Comparison of ENCODE assay signal across 17 cellular contexts in the genomic region with DNA sequence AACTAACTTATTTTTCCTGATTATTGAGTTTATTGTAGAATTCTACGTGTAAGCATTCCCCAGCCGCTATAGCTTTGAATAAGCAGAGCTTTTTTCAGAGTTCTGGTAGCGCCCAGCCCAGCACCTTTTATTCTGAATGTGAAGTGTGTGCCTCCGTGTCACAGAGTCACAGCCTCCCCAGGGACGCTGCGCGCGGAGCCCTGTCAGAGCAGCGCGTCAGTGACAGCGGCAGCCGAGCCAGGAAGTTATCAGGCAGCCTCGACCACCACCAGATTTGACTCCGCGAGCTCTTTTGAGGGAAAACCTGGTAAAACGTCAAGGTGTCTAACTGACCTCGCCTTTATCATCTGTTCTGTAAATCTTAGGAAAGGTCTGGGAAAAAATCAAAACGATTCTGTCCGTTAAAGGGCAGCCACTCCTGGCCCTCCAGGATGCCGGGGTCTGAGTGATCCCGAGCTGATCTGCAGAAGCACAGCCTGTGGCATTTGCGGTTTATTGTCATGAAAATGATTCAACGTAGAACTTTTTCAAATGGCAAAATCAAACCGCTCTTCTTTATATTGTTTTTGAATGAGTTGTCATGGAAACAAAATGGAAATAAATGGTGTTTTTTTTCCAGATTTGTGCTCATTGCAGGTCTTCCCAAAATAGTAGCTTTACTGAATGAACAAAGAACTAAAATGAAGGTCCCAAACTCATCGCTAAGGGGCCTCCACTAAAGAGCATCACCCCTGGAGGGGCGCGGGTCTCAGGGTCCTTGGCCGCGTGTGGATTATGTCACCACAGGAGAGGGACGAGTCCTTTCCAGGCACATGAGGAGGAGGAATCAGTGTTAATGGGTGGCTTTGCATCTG. TPM values are rescaled to one million over a fixed set of nuclear protein-coding genes. Genes with fewer than 3 reads are reported as not detected.
DNase-seq lines count a peak whose midpoint lies in the region; ATAC-seq, FAIRE-seq and TF ChIP-seq lines count a peak whose summit lies in the region.
"Had no signal": no experiment of that assay in that cellular context is flagged by ENCODE, and none has a peak within 500 bp of the region (broad histone marks: within the 10 kb centered on the region; RNA-seq: fewer than 3 reads in every experiment).

No MANE protein-coding gene starts in this region.

- DNase-seq in activated CD4-positive, alpha-beta T cell treated with anti-CD3 and anti-CD28 coated beads, Interleukin-2, amount 10 ng/mL, durations not matched to agents 24 days and 14 days = no peak
- DNase-seq in activated CD4-positive, alpha-beta T cell treated with anti-CD3 and anti-CD28 coated beads, Interleukin-2, amount 50 U/mL, for 4 hours = no peak
- peak; percentile 45 for DNase-seq in glutamatergic neuron
- no peak for DNase-seq in smooth muscle cell (lab: John Stamatoyannopoulos, UW; ENCODE audit: unreplicated experiment)
- DNase-seq in D721Med (ENCODE audit: insufficient read length, low spot score) = no peak
- DNase-seq in HUDEP-2 (lab: John Stamatoyannopoulos, UW; ENCODE audit: unreplicated experiment in 76 of 76) = no peak
- DNase-seq: activated T-cell treated with anti-CD3 and anti-CD28 coated beads, Interleukin-2, amount 50 U/mL, for 1 hour; DMS153; GOT3; NCI-H510A treated with DMSO at 0.1 percent for 48 hours; small intestine; transverse colon had no signal

- no peak for FAIRE-seq in D721Med (lab: Jason Lieb, UNC)
- FAIRE-seq: A549, small intestine had no signal

- no peak overlapping the region for H2AFZ ChIP-seq in smooth muscle cell (ENCODE audit: low read depth)

- no peak for TF ChIP-seq CTCF in glutamatergic neuron (IDR thresholded peaks at IDR 0.05; ENCODE audit: partially characterized antibody, unreplicated experiment)
- TF ChIP-seq CTCF in smooth muscle cell (IDR thresholded peaks at IDR 0.05; ENCODE audit: borderline replicate concordance, insufficient read depth, poor library complexity, severe bottlenecking) = no peak
- TF ChIP-seq CTCF in D721Med (IDR thresholded peaks at IDR 0.05; ENCODE audit: insufficient read depth, missing control alignments) = no peak

- no peak overlapping the region for H3K4me3 ChIP-seq in smooth muscle cell
- H3K4me3 ChIP-seq: A549, cardiac muscle cell, transverse colon had no signal

- no peak overlapping the region for H3K4me3 Mint-ChIP-seq in activated CD4-positive, alpha-beta T cell treated with anti-CD3 and anti-CD28 coated beads, Interleukin-2, amount 10 ng/mL, durations not matched to agents 24 days and 14 days
- H3K4me3 Mint-ChIP-seq in glutamatergic neuron (ENCODE audit: unreplicated experiment) = no peak overlapping the region

- intact Hi-C loops in activated CD4-positive, alpha-beta T cell treated with anti-CD3 and anti-CD28 coated beads, Interleukin-2, amount 10 ng/mL, durations not matched to agents 24 days and 14 days (cut with micrococcal nuclease) = no loop called here

- peak overlapping the region; percentile 34 for H3K9ac ChIP-seq in smooth muscle cell (ENCODE audit: low read depth)

- H3F3A ChIP-seq in smooth muscle cell (ENCODE audit: low read depth) = no peaks in the 10 kb centered on the region

- H3K27me3 ChIP-seq in smooth muscle cell (ENCODE audit: low read depth) = no peaks in the 10 kb centered on the region
- H3K27me3 ChIP-seq: cardiac muscle cell, transverse colon had no signal

- no peak for ATAC-seq in HG03095 (IDR thresholded peaks at IDR 0.05; ENCODE audit: unreplicated experiment)

- H3K4me1 Mint-ChIP-seq in activated CD4-positive, alpha-beta T cell treated with anti-CD3 and anti-CD28 coated beads, Interleukin-2, amount 10 ng/mL, durations not matched to agents 24 days and 14 days = peaks cover 4% of the 10 kb centered on the region
- peaks cover 4% of the 10 kb centered on the region for H3K4me1 Mint-ChIP-seq in glutamatergic neuron (ENCODE audit: low read depth, unreplicated experiment)

- WGBS in smooth muscle cell (ENCODE audit: low lambda C conversion rate) = 85% methylated on average over 30 of the region's 30 CpGs

- H3K36me3 Mint-ChIP-seq in activated CD4-positive, alpha-beta T cell treated with anti-CD3 and anti-CD28 coated beads, Interleukin-2, amount 10 ng/mL, durations not matched to agents 24 days and 14 days (ENCODE audit: low read depth) = peaks cover 43% of the 10 kb centered on the region
- no peaks in the 10 kb centered on the region for H3K36me3 Mint-ChIP-seq in glutamatergic neuron (ENCODE audit: unreplicated experiment)

- peak overlapping the region; percentile 31 for H3K27ac ChIP-seq in angular gyrus (ENCODE audit: low read depth, low read length)
- H3K27ac ChIP-seq in smooth muscle cell (ENCODE audit: low read depth) = peak overlapping the region; percentile 75
- H3K27ac ChIP-seq: cardiac muscle cell, transverse colon, VCaP had no signal

- H3K4me2 ChIP-seq in smooth muscle cell = no peak overlapping the region

- no peaks in the 10 kb centered on the region for H3K36me3 ChIP-seq in smooth muscle cell (ENCODE audit: low read depth)

- H3K4me1 ChIP-seq in smooth muscle cell (ENCODE audit: low read depth) = peaks cover 4% of the 10 kb centered on the region
- H3K4me1 ChIP-seq: transverse colon had no signal

- no peaks in the 10 kb centered on the region for H3K9me3 ChIP-seq in smooth muscle cell (replicated peaks; ENCODE audit: low read depth)
- H3K9me3 ChIP-seq: A549, transverse colon had no signal

- peak overlapping the region; percentile 68 for H3K27ac Mint-ChIP-seq in activated CD4-positive, alpha-beta T cell treated with anti-CD3 and anti-CD28 coated beads, Interleukin-2, amount 10 ng/mL, durations not matched to agents 24 days and 14 days
- H3K27ac Mint-ChIP-seq in glutamatergic neuron (ENCODE audit: unreplicated experiment) = no peak overlapping the region

- no peaks in the 10 kb centered on the region for H3K79me2 ChIP-seq in smooth muscle cell (ENCODE audit: low read depth)

- peaks cover 4% of the 10 kb centered on the region for H4K20me1 ChIP-seq in smooth muscle cell (ENCODE audit: low read depth)

- H3K9me3 Mint-ChIP-seq in activated CD4-positive, alpha-beta T cell treated with anti-CD3 and anti-CD28 coated beads, Interleukin-2, amount 10 ng/mL, durations not matched to agents 24 days and 14 days = no peaks in the 10 kb centered on the region
- no peaks in the 10 kb centered on the region for H3K9me3 Mint-ChIP-seq in glutamatergic neuron (ENCODE audit: unreplicated experiment)

- H3K27me3 Mint-ChIP-seq in activated CD4-positive, alpha-beta T cell treated with anti-CD3 and anti-CD28 coated beads, Interleukin-2, amount 10 ng/mL, durations not matched to agents 24 days and 14 days = no peaks in the 10 kb centered on the region
- no peaks in the 10 kb centered on the region for H3K27me3 Mint-ChIP-seq in glutamatergic neuron (ENCODE audit: unreplicated experiment)

RNA-seq across cellular contexts. Expression of gene MMP17, which starts 43.1 kb away (rescaled TPM):
- total RNA-seq in activated CD4-positive, alpha-beta T cell treated with anti-CD3 and anti-CD28 coated beads, Interleukin-2, amount 10 ng/mL, durations not matched to agents 24 days and 14 days = 0.52 and 0.89 TPM in 2 replicates
- total RNA-seq in glutamatergic neuron (ENCODE audit: unreplicated experiment) (65.8 TPM), smooth muscle cell (0.81 and 1.6 TPM in 2 replicates)
- 1.3 and 4.3 TPM in 2 replicates for polyA plus RNA-seq in smooth muscle cell
- total RNA-seq: cardiac muscle cell had no signal

Comparison
In these comparisons a context has a peak if more than half of its experiments do, and no peak if none do; other contexts are left out.
1. RNA of gene MMP17, which starts 43.1 kb away (total RNA-seq): 65.8 TPM in glutamatergic neuron (single experiment); 0.81 to 1.6 TPM in smooth muscle cell and 0.52 to 0.89 TPM in activated CD4-positive, alpha-beta T cell treated with anti-CD3 and anti-CD28 coated beads, Interleukin-2, amount 10 ng/mL, durations not matched to agents 24 days and 14 days; every median in the first group is over 10 times any median in the second.